ENCODE assay signal across 17 cellular contexts in genomic region chr7:45061352-45061751, GRCh38. TPM values are rescaled to one million over a fixed set of nuclear protein-coding genes. Genes with fewer than 3 reads are reported as not detected.
DNase-seq lines count a peak whose midpoint lies in the region; ATAC-seq and TF ChIP-seq lines count a peak whose summit lies in the region.
"Had no signal": no experiment of that assay in that cellular context is flagged by ENCODE, and none has a peak within 500 bp of the region (broad histone marks: within the 10 kb centered on the region; RNA-seq: fewer than 3 reads in every experiment).

No MANE protein-coding gene starts in this region.

- no peak for TF ChIP-seq CTCF in activated CD8-positive, alpha-beta T cell treated with anti-CD3 and anti-CD28 coated beads for 36 hours (IDR thresholded peaks at IDR 0.05)
- no peak for TF ChIP-seq CTCF in GM20000 (IDR thresholded peaks at IDR 0.05; ENCODE audit: extremely low read depth, missing control alignments)

- peaks cover 58% of the 10 kb centered on the region for H3K36me3 Mint-ChIP-seq in stimulated activated naive CD8-positive, alpha-beta T cell treated with anti-CD3 and anti-CD28 coated beads, Interleukin-15, Interleukin-2, amounts not matched to agents 100 ng/mL and 50 ng/mL, for 24 hours (ENCODE audit: low read depth)
- peaks cover 41% of the 10 kb centered on the region for H3K36me3 Mint-ChIP-seq in activated CD8-positive, alpha-beta T cell treated with anti-CD3 and anti-CD28 coated beads for 36 hours (ENCODE audit: low read depth)
- peaks cover 4 to 22% (median 20%) of the 10 kb centered on the region in 3 donors for H3K36me3 Mint-ChIP-seq in immature natural killer cell

- DNase-seq in stimulated activated naive CD8-positive, alpha-beta T cell treated with anti-CD3 and anti-CD28 coated beads, Interleukin-15, amount 100 ng/mL, for 72 hours, result no peak
- no peak for DNase-seq in activated CD8-positive, alpha-beta T cell treated with anti-CD3 and anti-CD28 coated beads for 36 hours
- DNase-seq in immature natural killer cell (no peak), GM20000 (ENCODE audit: low spot score) (no peak), NCI-H2196 (lab: John Stamatoyannopoulos, UW; ENCODE audit: unreplicated experiment) (no peak)
- DNase-seq: activated CD4-positive, alpha-beta T cell treated with anti-CD3 and anti-CD28 coated beads for 48 hours; brain microvascular endothelial cell; DMS79 treated with DMSO at 0.1 percent for 48 hours; Kasumi-1; NCI-H1092; NCI-H187 treated with DMSO at 0.1 percent for 48 hours; NCI-H2227 treated with DMSO at 0.1 percent for 48 hours; stimulated activated CD4-positive, alpha-beta T cell treated with anti-CD3 and anti-CD28 coated beads, Interleukin-2, amount 100 ng/mL, for 48 hours; stomach had no signal

- no peak for ATAC-seq in stimulated activated naive CD8-positive, alpha-beta T cell treated with anti-CD3 and anti-CD28 coated beads, Interleukin-15, amount 100 ng/mL, for 72 hours
- no peak for ATAC-seq in activated CD8-positive, alpha-beta T cell treated with anti-CD3 and anti-CD28 coated beads for 36 hours
- no peak for ATAC-seq in GM18505 (IDR thresholded peaks at IDR 0.05; ENCODE audit: unreplicated experiment)
- ATAC-seq: GM23338 had no signal

- no peak for TF ChIP-seq POLR2A in GM18505 (IDR thresholded peaks at IDR 0.05; ENCODE audit: borderline replicate concordance, extremely low read depth, insufficient read depth, insufficient read length)

- no peaks in the 10 kb centered on the region for H3K27me3 Mint-ChIP-seq in stimulated activated naive CD8-positive, alpha-beta T cell treated with anti-CD3 and anti-CD28 coated beads, Interleukin-15, Interleukin-2, amounts not matched to agents 100 ng/mL and 50 ng/mL, for 24 hours
- H3K27me3 Mint-ChIP-seq in stimulated activated naive CD8-positive, alpha-beta T cell treated with anti-CD3 and anti-CD28 coated beads, Interleukin-15, amount 100 ng/mL, for 72 hours, result no peaks in the 10 kb centered on the region
- H3K27me3 Mint-ChIP-seq in activated CD8-positive, alpha-beta T cell treated with anti-CD3 and anti-CD28 coated beads for 36 hours, result no peaks in the 10 kb centered on the region
- H3K27me3 Mint-ChIP-seq in immature natural killer cell (ENCODE audit: low read depth in 3 of 3), result peaks cover 0 to 2% (median 0%) of the 10 kb centered on the region in 3 donors

- peak overlapping the region; percentile 34 for H3K27ac Mint-ChIP-seq in stimulated activated naive CD8-positive, alpha-beta T cell treated with anti-CD3 and anti-CD28 coated beads, Interleukin-15, Interleukin-2, amounts not matched to agents 100 ng/mL and 50 ng/mL, for 24 hours
- no peak overlapping the region for H3K27ac Mint-ChIP-seq in stimulated activated naive CD8-positive, alpha-beta T cell treated with anti-CD3 and anti-CD28 coated beads, Interleukin-15, amount 100 ng/mL, for 72 hours
- peak overlapping the region; percentile 67 for H3K27ac Mint-ChIP-seq in activated CD8-positive, alpha-beta T cell treated with anti-CD3 and anti-CD28 coated beads for 36 hours
- peak overlapping the region; percentile 22 to 87 (median 82) for H3K27ac Mint-ChIP-seq in immature natural killer cell

- H3K4me1 Mint-ChIP-seq in stimulated activated naive CD8-positive, alpha-beta T cell treated with anti-CD3 and anti-CD28 coated beads, Interleukin-15, Interleukin-2, amounts not matched to agents 100 ng/mL and 50 ng/mL, for 24 hours (ENCODE audit: low read depth), result peaks cover 68% of the 10 kb centered on the region
- peaks cover 62% of the 10 kb centered on the region for H3K4me1 Mint-ChIP-seq in stimulated activated naive CD8-positive, alpha-beta T cell treated with anti-CD3 and anti-CD28 coated beads, Interleukin-15, amount 100 ng/mL, for 72 hours
- peaks cover 53% of the 10 kb centered on the region for H3K4me1 Mint-ChIP-seq in activated CD8-positive, alpha-beta T cell treated with anti-CD3 and anti-CD28 coated beads for 36 hours (ENCODE audit: low read depth)
- peaks cover 76 to 85% of the 10 kb centered on the region in 2 donors for H3K4me1 Mint-ChIP-seq in immature natural killer cell
- H3K4me1 Mint-ChIP-seq: GM23338 had no signal

- H3K9me3 Mint-ChIP-seq in stimulated activated naive CD8-positive, alpha-beta T cell treated with anti-CD3 and anti-CD28 coated beads, Interleukin-15, Interleukin-2, amounts not matched to agents 100 ng/mL and 50 ng/mL, for 24 hours, result peaks cover 4% of the 10 kb centered on the region
- H3K9me3 Mint-ChIP-seq in stimulated activated naive CD8-positive, alpha-beta T cell treated with anti-CD3 and anti-CD28 coated beads, Interleukin-15, amount 100 ng/mL, for 72 hours, result peaks cover 0 to 4% of the 10 kb centered on the region in 2 donors
- no peaks in the 10 kb centered on the region for H3K9me3 Mint-ChIP-seq in activated CD8-positive, alpha-beta T cell treated with anti-CD3 and anti-CD28 coated beads for 36 hours
- no peaks in the 10 kb centered on the region for H3K9me3 Mint-ChIP-seq in immature natural killer cell
- H3K9me3 Mint-ChIP-seq: GM23338 had no signal

- no peak overlapping the region for H3K4me3 Mint-ChIP-seq in stimulated activated naive CD8-positive, alpha-beta T cell treated with anti-CD3 and anti-CD28 coated beads, Interleukin-15, Interleukin-2, amounts not matched to agents 100 ng/mL and 50 ng/mL, for 24 hours
- no peak overlapping the region for H3K4me3 Mint-ChIP-seq in stimulated activated naive CD8-positive, alpha-beta T cell treated with anti-CD3 and anti-CD28 coated beads, Interleukin-15, amount 100 ng/mL, for 72 hours
- H3K4me3 Mint-ChIP-seq in activated CD8-positive, alpha-beta T cell treated with anti-CD3 and anti-CD28 coated beads for 36 hours, result no peak overlapping the region
- peak overlapping the region in 2 of 5 donors; percentile 12 to 53 for H3K4me3 Mint-ChIP-seq in immature natural killer cell
- H3K4me3 Mint-ChIP-seq: GM23338 had no signal

- POLR2A ChIA-PET in activated CD8-positive, alpha-beta T cell treated with anti-CD3 and anti-CD28 coated beads for 36 hours (lab: Charles Lee), result no interaction called here

- intact Hi-C loops in activated CD8-positive, alpha-beta T cell treated with anti-CD3 and anti-CD28 coated beads for 36 hours (cut with micrococcal nuclease), result no loop called here

- CTCF ChIA-PET in activated CD8-positive, alpha-beta T cell treated with anti-CD3 and anti-CD28 coated beads for 36 hours (lab: Charles Lee), result interaction anchor here (1.0 kb wide), 1 partner anchor 204 kb away, joined by 3 read pairs; no protein-coding TSS in a partner anchor

RNA-seq across cellular contexts. Expression of gene NACAD, which starts 27.4 kb away (rescaled TPM):
- total RNA-seq in activated CD8-positive, alpha-beta T cell treated with anti-CD3 and anti-CD28 coated beads for 36 hours, result under 1 TPM; 0.31 to 0.50 TPM
- polyA plus RNA-seq in immature natural killer cell, result under 1 TPM in 2 of 3 donors, not detected in 1; 0.26 to 0.65 TPM

RNA-seq across cellular contexts. Expression of gene TBRG4, which starts 50.1 kb away (rescaled TPM):
- total RNA-seq in activated CD8-positive, alpha-beta T cell treated with anti-CD3 and anti-CD28 coated beads for 36 hours, result 100 to 1,000 TPM; 197 TPM
- polyA plus RNA-seq in immature natural killer cell, result 10 to 100 TPM; 39.5 to 56.9 (median 52.2) TPM

Comparison
In these comparisons a context has a peak if more than half of its experiments do, and no peak if none do; other contexts are left out.
1. H3K27ac Mint-ChIP-seq: peak in stimulated activated naive CD8-positive, alpha-beta T cell treated with anti-CD3 and anti-CD28 coated beads, Interleukin-15, Interleukin-2, amounts not matched to agents 100 ng/mL and 50 ng/mL, for 24 hours (single experiment), activated CD8-positive, alpha-beta T cell treated with anti-CD3 and anti-CD28 coated beads for 36 hours (single experiment) and immature natural killer cell (6 of 6); none in stimulated activated naive CD8-positive, alpha-beta T cell treated with anti-CD3 and anti-CD28 coated beads, Interleukin-15, amount 100 ng/mL, for 72 hours (0 of 2).